ENCODE assay signal across 10 cellular contexts in genomic region chr9:14343948-14344547, GRCh38. TPM values are rescaled to one million over a fixed set of nuclear protein-coding genes. Genes with fewer than 3 reads are reported as not detected.
DNase-seq lines count a peak whose midpoint lies in the region; ATAC-seq and TF ChIP-seq lines count a peak whose summit lies in the region.
"Had no signal": no experiment of that assay in that cellular context is flagged by ENCODE, and none has a peak within 500 bp of the region (broad histone marks: within the 10 kb centered on the region; RNA-seq: fewer than 3 reads in every experiment).

No MANE protein-coding gene starts in this region.

- H3K9me2 ChIP-seq in PC-9 (ENCODE audit: insufficient read depth): no peaks in the 10 kb centered on the region

- H3K27me3 ChIP-seq in iPS-15b (ENCODE audit: control insufficient read depth, insufficient read depth, low read length) (peaks cover 93% of the 10 kb centered on the region), skeletal muscle satellite cell (ENCODE audit: control insufficient read depth, insufficient read depth, low read length) (peaks cover 100% of the 10 kb centered on the region), PC-9 (ENCODE audit: insufficient read depth, low read depth) (no peaks in the 10 kb centered on the region)
- H3K27me3 ChIP-seq: SJSA1 had no signal

- H3K79me2 ChIP-seq in PC-9 (ENCODE audit: low read depth): no peaks in the 10 kb centered on the region

- H4K20me1 ChIP-seq in PC-9 (ENCODE audit: insufficient read depth): no peaks in the 10 kb centered on the region

- CTCF ChIA-PET in PC-9 (lab: Charles Lee): no interaction called here

- ATAC-seq in GM18520 (IDR thresholded peaks at IDR 0.05; ENCODE audit: unreplicated experiment) (no peak), HG02870 (IDR thresholded peaks at IDR 0.05; ENCODE audit: unreplicated experiment) (no peak)

- in situ Hi-C loops in astrocyte of the cerebellum (cut with HindIII; ENCODE audit: low sequenced_read_pairs): no loop called here

- peak overlapping the region; percentile 5 for H3K4me3 ChIP-seq in astrocyte of the cerebellum (ENCODE audit: low read depth, low read length)
- peak overlapping the region; percentile 30 for H3K4me3 ChIP-seq in iPS-15b (ENCODE audit: low read depth, low read length)
- peak overlapping the region; percentile 47 for H3K4me3 ChIP-seq in skeletal muscle satellite cell (ENCODE audit: low read length)
- no peak overlapping the region for H3K4me3 ChIP-seq in PC-9
- H3K4me3 ChIP-seq: SJSA1 had no signal

- POLR2A ChIA-PET in PC-9 (lab: Charles Lee; ENCODE audit: unreplicated experiment): no interaction called here

- H3K9ac ChIP-seq in iPS-15b (ENCODE audit: low read depth, low read length) (no peak overlapping the region), skeletal muscle satellite cell (ENCODE audit: low read depth, low read length) (no peak overlapping the region)

- H3K4me1 ChIP-seq in iPS-15b (ENCODE audit: control insufficient read depth, insufficient read depth, low read length) (peaks cover 21% of the 10 kb centered on the region), skeletal muscle satellite cell (ENCODE audit: control insufficient read depth, insufficient read depth, low read length) (peaks cover 16% of the 10 kb centered on the region), PC-9 (replicated peaks; ENCODE audit: insufficient read depth) (no peaks in the 10 kb centered on the region)

- no peak for TF ChIP-seq CTCF in astrocyte of the cerebellum (IDR thresholded peaks at IDR 0.05; ENCODE audit: low read depth, low read length, missing control alignments)
- TF ChIP-seq CTCF in PC-9 (conservative IDR thresholded peaks at IDR 0.05): no peak

- peak overlapping the region; percentile 64 for H3K4me2 ChIP-seq in skeletal muscle satellite cell (ENCODE audit: low read length)
- H3K4me2 ChIP-seq in PC-9: no peak overlapping the region

- peak; percentile 77 for DNase-seq in NCI-H146 (lab: John Stamatoyannopoulos, UW)
- no peak for DNase-seq in astrocyte of the cerebellum (ENCODE audit: low read depth)
- DNase-seq in LoVo (ENCODE audit: low spot score): no peak
- DNase-seq in PC-9: no peak
- DNase-seq: Karpas-422 had no signal

- no TSS peak for BruUV-seq in PC-9 (replicated peaks; lab: Mats Ljungman, UMichigan)

- intact Hi-C loops in PC-9 (cut with micrococcal nuclease; ENCODE audit: unreplicated experiment): no loop called here

- H2AFZ ChIP-seq in PC-9: no peak overlapping the region

- H3K9me3 ChIP-seq in iPS-15b (ENCODE audit: control insufficient read depth, insufficient read depth, low read length) (no peaks in the 10 kb centered on the region), skeletal muscle satellite cell (replicated peaks; ENCODE audit: low read length) (no peaks in the 10 kb centered on the region), PC-9 (ENCODE audit: insufficient read depth, low read depth) (no peaks in the 10 kb centered on the region)
- H3K9me3 ChIP-seq: SJSA1 had no signal

- no peaks in the 10 kb centered on the region for H3F3A ChIP-seq in PC-9 (ENCODE audit: insufficient read depth, low read depth)

- H3K36me3 ChIP-seq in iPS-15b (ENCODE audit: control insufficient read depth, insufficient read depth, low read length): no peaks in the 10 kb centered on the region
- H3K36me3 ChIP-seq in skeletal muscle satellite cell (ENCODE audit: insufficient read depth, low read length): no peaks in the 10 kb centered on the region
- no peaks in the 10 kb centered on the region for H3K36me3 ChIP-seq in PC-9 (ENCODE audit: low read depth)
- H3K36me3 ChIP-seq: SJSA1 had no signal

- no peak overlapping the region for H3K27ac ChIP-seq in PC-9
- H3K27ac ChIP-seq: SJSA1 had no signal

RNA-seq across cellular contexts. Expression of gene NFIB, which starts 30.1 kb away (rescaled TPM):
- 37.1 and 39.5 TPM in 2 replicates for total RNA-seq in skeletal muscle satellite cell (2012; rRNA removed)
- total RNA-seq in PC-9 (2021): 29.0 and 35.1 TPM in 2 replicates
